19 cellular contexts compared by ENCODE assay signal in the genomic region with DNA sequence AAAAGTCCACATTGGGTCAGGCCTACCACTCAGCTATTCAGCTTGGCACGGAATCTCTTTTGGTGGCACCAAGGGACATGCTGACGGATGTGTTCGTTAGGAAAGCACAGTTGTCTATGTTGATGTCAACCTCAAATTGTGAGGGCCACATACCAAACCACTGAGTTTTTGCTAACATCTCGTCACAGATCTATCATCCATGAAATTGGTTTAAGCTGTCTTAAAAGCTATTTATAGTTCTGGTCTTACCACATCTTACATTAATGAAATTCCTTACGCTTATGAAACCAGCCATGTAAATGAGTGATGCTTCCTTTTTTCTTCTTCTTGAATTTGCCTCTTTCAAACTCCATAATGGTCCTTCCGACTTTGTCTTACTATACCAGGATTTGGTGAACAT.
DNase-seq lines count a peak whose midpoint lies in the region; ATAC-seq, FAIRE-seq and TF ChIP-seq lines count a peak whose summit lies in the region.
"Had no signal": no experiment of that assay in that cellular context is flagged by ENCODE, and none has a peak within 500 bp of the region (broad histone marks: within the 10 kb centered on the region; RNA-seq: fewer than 3 reads in every experiment).

No MANE protein-coding gene starts in this region.

- ATAC-seq in GM12878 (peak; percentile 24), PC-3 (no peak)
- ATAC-seq: foreskin keratinocyte had no signal

- BruUV-seq in GM12878 (replicated peaks; lab: Mats Ljungman, UMichigan), result no TSS peak
- BruUV-seq in PC-3 (replicated peaks; lab: Mats Ljungman, UMichigan), result no TSS peak

- peaks cover 0 to 20% (median 11%) of the 10 kb centered on the region in 11 experiments; a peak in 8 of 22 replicates for H3K9me3 ChIP-seq in BLaER1 treated with 17β-estradiol and CSF1 and Interleukin-3, amounts not matched to agents 10 nM and 100 nM (replicated peaks in 1 of 11)
- H3K9me3 ChIP-seq in GM12878 (replicated peaks; ENCODE audit: control insufficient read depth, insufficient read depth, low read length) (no peaks in the 10 kb centered on the region), PC-3 (ENCODE audit: low read length) (no peaks in the 10 kb centered on the region)
- H3K9me3 ChIP-seq: prostate gland, upper lobe of left lung had no signal

- H3K79me2 ChIP-seq in GM12878 (ENCODE audit: control insufficient read depth, insufficient read depth, low read length) (no peaks in the 10 kb centered on the region), PC-3 (ENCODE audit: low read length) (no peaks in the 10 kb centered on the region)

- H3K4me1 ChIP-seq in BLaER1 treated with 17β-estradiol and CSF1 and Interleukin-3, amounts not matched to agents 10 nM and 100 nM, result peaks cover 81 to 95% (median 86%) of the 10 kb centered on the region in 10 experiments
- H3K4me1 ChIP-seq in GM12878 (ENCODE audit: control insufficient read depth, insufficient read depth, low read length) (no peaks in the 10 kb centered on the region), PC-3 (ENCODE audit: insufficient read depth, low read length) (no peaks in the 10 kb centered on the region; the same call in 1 of the 2 replicates)
- H3K4me1 ChIP-seq: foreskin keratinocyte, prostate gland had no signal

- CTCF ChIA-PET in GM12878 (lab: Yijun Ruan, JAX) (no interaction called here), PC-3 (lab: Charles Lee) (no interaction called here)

- 21% methylated on average over 6 of the region's 6 CpGs for WGBS in GM12878 (ENCODE audit: insufficient coverage, insufficient replicate concordance, low lambda C conversion rate, missing lambda C conversion rate)

- peaks cover 0 to 10% (median 0%) of the 10 kb centered on the region in 11 experiments; a peak in 5 of 22 replicates for H3K36me3 ChIP-seq in BLaER1 treated with 17β-estradiol and CSF1 and Interleukin-3, amounts not matched to agents 10 nM and 100 nM
- H3K36me3 ChIP-seq in GM12878 (ENCODE audit: control insufficient read depth in 2 of 2, insufficient read depth in 2 of 2, low read length in 1 of 2), result no peaks in the 10 kb centered on the region
- no peaks in the 10 kb centered on the region for H3K36me3 ChIP-seq in PC-3 (ENCODE audit: low read depth, low read length)
- H3K36me3 ChIP-seq in H7 (replicated peaks; ENCODE audit: control insufficient read depth, insufficient read depth, low read length), result no peaks in the 10 kb centered on the region
- H3K36me3 ChIP-seq: prostate gland, upper lobe of left lung had no signal

- peak overlapping the region; percentile 74 to 97 (median 88) for H3K4me2 ChIP-seq in BLaER1 treated with 17β-estradiol and CSF1 and Interleukin-3, amounts not matched to agents 10 nM and 100 nM
- H3K4me2 ChIP-seq in GM12878 (ENCODE audit: control insufficient read depth, insufficient read depth) (no peak overlapping the region), PC-3 (ENCODE audit: low read length) (no peak overlapping the region)

- H4K20me1 ChIP-seq in BLaER1 treated with 17β-estradiol and CSF1 and Interleukin-3, amounts not matched to agents 10 nM and 100 nM, result no peaks in the 10 kb centered on the region
- H4K20me1 ChIP-seq in GM12878 (ENCODE audit: control insufficient read depth, insufficient read depth) (no peaks in the 10 kb centered on the region), PC-3 (ENCODE audit: low read length) (no peaks in the 10 kb centered on the region)

- TF ChIP-seq CTCF in GM12878 (IDR thresholded peaks at IDR 0.05 in 2 of 3, conservative IDR thresholded peaks at IDR 0.05 in 1 of 3; ENCODE audit: control insufficient read depth in 2 of 3, extremely low read depth in 1 of 3, insufficient read depth in 1 of 3, low read depth in 3 of 3, low read length in 3 of 3), result no peak
- TF ChIP-seq CTCF in PC-3 (conservative IDR thresholded peaks at IDR 0.05; ENCODE audit: low read depth, low read length), result no peak

- H3K4me3 ChIP-seq in BLaER1 treated with 17β-estradiol and CSF1 and Interleukin-3, amounts not matched to agents 10 nM and 100 nM, result peak overlapping the region in 2 of 10 experiments; percentile 1 to 35; a peak in 1 of 20 replicates
- H3K4me3 ChIP-seq in GM12878 (no peak overlapping the region), PC-3 (ENCODE audit: low read length) (no peak overlapping the region), H7 (ENCODE audit: insufficient read depth, low read depth, low read length) (no peak overlapping the region)
- H3K4me3 ChIP-seq: prostate gland, upper lobe of left lung had no signal

- no peak for TF ChIP-seq POLR2A in GM12878 (IDR thresholded peaks at IDR 0.05; ENCODE audit: low read depth, low read length)

- no peak for TF ChIP-seq RAD21 in GM12878 (IDR thresholded peaks at IDR 0.05; ENCODE audit: insufficient read depth, low read depth, low read length)

- RAD21 ChIA-PET in GM12878 (lab: Charles Lee; ENCODE audit: unreplicated experiment), result no interaction called here

- intact Hi-C loops in GM12878 (cut with micrococcal nuclease; ENCODE audit: unreplicated experiment) (no loop called here), PC-3 (cut with micrococcal nuclease) (no loop called here)

- no peaks in the 10 kb centered on the region for H3F3A ChIP-seq in PC-3 (ENCODE audit: low read length, unreplicated experiment)

- H3K9me2 ChIP-seq in PC-3 (replicated peaks; ENCODE audit: low read length), result no peaks in the 10 kb centered on the region

- POLR2A ChIA-PET in GM12878 (lab: Charles Lee) (interaction anchor here (0.6 kb wide), 1 partner anchor 210 kb away, joined by 4 read pairs; no protein-coding TSS in a partner anchor), PC-3 (lab: Charles Lee; ENCODE audit: unreplicated experiment) (no interaction called here)

- no peaks in the 10 kb centered on the region for H3K27me3 ChIP-seq in BLaER1 treated with 17β-estradiol and CSF1 and Interleukin-3, amounts not matched to agents 10 nM and 100 nM
- H3K27me3 ChIP-seq in GM12878 (replicated peaks in 1 of 2; ENCODE audit: control insufficient read depth in 2 of 2, insufficient read depth in 2 of 2, low read length in 1 of 2), result no peaks in the 10 kb centered on the region; a peak in 3 of 4 replicates
- no peaks in the 10 kb centered on the region for H3K27me3 ChIP-seq in PC-3 (ENCODE audit: low read length)
- no peaks in the 10 kb centered on the region for H3K27me3 ChIP-seq in H7 (ENCODE audit: control insufficient read depth, insufficient read depth, low read length)
- H3K27me3 ChIP-seq: foreskin keratinocyte, upper lobe of left lung had no signal

- peak overlapping the region in 10 of 11 experiments; percentile 41 to 73 (median 59); a peak in 18 of 22 replicates for H3K9ac ChIP-seq in BLaER1 treated with 17β-estradiol and CSF1 and Interleukin-3, amounts not matched to agents 10 nM and 100 nM
- H3K9ac ChIP-seq in GM12878 (ENCODE audit: control insufficient read depth, insufficient read depth, low read length) (no peak overlapping the region), PC-3 (ENCODE audit: low read length) (no peak overlapping the region)

- H2AFZ ChIP-seq in GM12878 (ENCODE audit: control insufficient read depth, low read depth, low read length), result no peak overlapping the region
- no peak overlapping the region for H2AFZ ChIP-seq in PC-3 (ENCODE audit: low read length)

- in situ Hi-C loops in GM12878 (cut with MboI), result no loop called here

- SMC1A ChIA-PET in GM12878 (lab: Charles Lee; ENCODE audit: uncharacterized antibody, unreplicated experiment), result no interaction called here

- no peak for FAIRE-seq in GM12878 (lab: Jason Lieb, UNC)

- DNase-seq in MV-4-11 (lab: John Stamatoyannopoulos, UW) (peak; percentile 86), GM12878 (ENCODE audit: low read depth, low spot score) (no peak), non-pigmented ciliary epithelial cell (ENCODE audit: low read depth) (peak; percentile 55), PC-3 (no peak), superior temporal gyrus (ENCODE audit: extremely low spot score) (no peak), H7 (no peak)
- no peak for DNase-seq in stimulated activated CD4-positive, alpha-beta T cell treated with anti-CD3 and anti-CD28 coated beads, Interleukin-4, amount 100 ng/mL, for 4 hours
- DNase-seq: activated T-cell treated with anti-CD3 and anti-CD28 coated beads, Interleukin-2, amount 50 U/mL, for 48 hours; anterior cingulate cortex; CD4-positive, CD25-positive, alpha-beta regulatory T cell; foreskin keratinocyte; NCI-H146; NCI-H524; stimulated activated CD4-positive, alpha-beta T cell treated with anti-CD3 and anti-CD28 coated beads, Interleukin-2, amount 100 ng/mL, for 24 hours; T-helper 9 cell; upper lobe of left lung had no signal

- TF ChIP-seq EP300 in GM12878 (IDR thresholded peaks at IDR 0.05; ENCODE audit: borderline replicate concordance in 1 of 2, control insufficient read depth in 1 of 2, low read depth in 2 of 2, low read length in 2 of 2), result no peak

- peak overlapping the region; percentile 56 to 88 (median 85); a peak in 21 of 22 replicates for H3K27ac ChIP-seq in BLaER1 treated with 17β-estradiol and CSF1 and Interleukin-3, amounts not matched to agents 10 nM and 100 nM
- H3K27ac ChIP-seq in GM12878 (ENCODE audit: control insufficient read depth, insufficient read depth) (no peak overlapping the region), PC-3 (ENCODE audit: low read length) (no peak overlapping the region)
- H3K27ac ChIP-seq: foreskin keratinocyte, prostate gland, RWPE1 had no signal

TF ChIP-seq in GM12878, 131 proteins besides CTCF, POLR2A, EP300 and RAD21:
- no peak for TF ChIP-seq ATF2 (IDR thresholded peaks at IDR 0.05; ENCODE audit: low read length)
- TF ChIP-seq BRCA1 (IDR thresholded peaks at IDR 0.05; ENCODE audit: low read depth, low read length), result no peak
- TF ChIP-seq RUNX3 (IDR thresholded peaks at IDR 0.05; ENCODE audit: low read length), result 0 out of 2 replicates have a peak, but pooled peaks have one; percentile 12
- no peak for TF ChIP-seq CEBPB (IDR thresholded peaks at IDR 0.05; ENCODE audit: borderline replicate concordance in 1 of 2, low read depth in 2 of 2, low read length in 2 of 2)

Comparison
In these comparisons a context has a peak if more than half of its experiments do, and no peak if none do; other contexts are left out.
1. H3K27ac ChIP-seq: peak in BLaER1 treated with 17β-estradiol and CSF1 and Interleukin-3, amounts not matched to agents 10 nM and 100 nM (11 of 11); none in GM12878 (single experiment) and PC-3 (single experiment).
2. H3K4me2 ChIP-seq: peak in BLaER1 treated with 17β-estradiol and CSF1 and Interleukin-3, amounts not matched to agents 10 nM and 100 nM (11 of 11); none in GM12878 (single experiment) and PC-3 (single experiment).
3. H3K9ac ChIP-seq: peak in BLaER1 treated with 17β-estradiol and CSF1 and Interleukin-3, amounts not matched to agents 10 nM and 100 nM (10 of 11); none in GM12878 (single experiment) and PC-3 (single experiment).
4. DNase-seq: peak in MV-4-11 (single experiment) and non-pigmented ciliary epithelial cell (single experiment); none in GM12878 (single experiment), PC-3 (single experiment), stimulated activated CD4-positive, alpha-beta T cell treated with anti-CD3 and anti-CD28 coated beads, Interleukin-4, amount 100 ng/mL, for 4 hours (0 of 2), superior temporal gyrus (single experiment) and H7 (single experiment).